In the genomic region with DNA sequence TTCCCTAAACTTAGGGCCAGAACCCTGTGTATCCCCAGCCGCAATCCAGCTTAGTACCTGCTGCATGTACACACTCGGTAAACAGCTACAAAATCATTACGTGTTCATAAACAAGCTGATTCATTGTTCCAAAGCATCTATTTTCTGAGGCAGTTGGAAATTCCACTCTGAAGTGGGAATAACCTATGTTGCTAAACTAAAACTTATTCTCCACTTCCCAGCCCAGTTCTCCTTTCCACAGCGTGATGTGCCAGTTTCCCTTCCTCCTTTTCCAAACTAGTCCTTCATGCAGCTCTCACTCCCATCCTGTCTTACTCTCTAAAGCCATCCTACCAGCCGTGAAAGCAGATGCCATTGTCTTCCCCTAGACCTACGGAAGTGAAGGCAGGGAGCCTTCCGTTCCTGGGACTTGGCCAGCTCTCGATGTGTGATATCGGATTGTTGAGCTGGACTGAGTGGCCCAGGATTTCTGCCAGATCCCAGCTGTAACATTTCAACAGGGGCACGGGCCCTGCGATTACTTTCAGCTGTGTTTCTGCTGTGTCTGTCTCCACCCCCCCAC, we compare ENCODE assay signal across 9 cellular contexts.
DNase-seq lines count a peak whose midpoint lies in the region; FAIRE-seq and TF ChIP-seq lines count a peak whose summit lies in the region.
"Had no signal": no experiment of that assay in that cellular context is flagged by ENCODE, and none has a peak within 500 bp of the region (broad histone marks: within the 10 kb centered on the region; RNA-seq: fewer than 3 reads in every experiment).

No MANE protein-coding gene starts in this region.

- H3K9me2 ChIP-seq in PC-9 (ENCODE audit: insufficient read depth), result no peaks in the 10 kb centered on the region

- no peaks in the 10 kb centered on the region for H3K9me3 Mint-ChIP-seq in progenitor cell of endocrine pancreas (ENCODE audit: low read depth)
- H3K9me3 Mint-ChIP-seq: activated CD4-positive, alpha-beta memory T cell treated with anti-CD3 and anti-CD28 coated beads, Interleukin-2, amount 10 ng/mL, durations not matched to agents 7 days and 5 days had no signal

- peaks cover 12% of the 10 kb centered on the region for H3F3A ChIP-seq in PC-9 (ENCODE audit: insufficient read depth, low read depth)

- peaks cover 15 to 26% of the 10 kb centered on the region in 2 donors for H3K4me1 ChIP-seq in duodenal mucosa (ENCODE audit: control insufficient read depth in 1 of 2, insufficient read depth in 2 of 2, low read length in 2 of 2)
- H3K4me1 ChIP-seq in thyroid gland, result peaks cover 57 to 71% of the 10 kb centered on the region in 2 donors
- peaks cover 27% of the 10 kb centered on the region for H3K4me1 ChIP-seq in PC-9 (replicated peaks; ENCODE audit: insufficient read depth)

- H3K27ac ChIP-seq in duodenal mucosa (ENCODE audit: low read depth, low read length) (peak overlapping the region; percentile 47), thyroid gland (peak overlapping the region; percentile 16 to 56 (median 46)), PC-9 (no peak overlapping the region)

- CTCF ChIA-PET in PC-9 (lab: Charles Lee), result interaction anchor here (0.6 to 0.7 kb wide), 2 partner anchors 44 to 96 kb away, joined by 3 to 8 read pairs; no protein-coding TSS in a partner anchor

- H3K9me3 ChIP-seq in duodenal mucosa (ENCODE audit: control insufficient read depth in 1 of 2, low read length in 2 of 2), result no peaks in the 10 kb centered on the region
- H3K9me3 ChIP-seq in thyroid gland, result no peaks in the 10 kb centered on the region
- no peaks in the 10 kb centered on the region for H3K9me3 ChIP-seq in PC-9 (ENCODE audit: insufficient read depth, low read depth)

- peaks cover 14% of the 10 kb centered on the region; the same call in 1 of the 2 replicates for H3K79me2 ChIP-seq in PC-9 (ENCODE audit: low read depth)

- no peak overlapping the region for H3K4me3 Mint-ChIP-seq in progenitor cell of endocrine pancreas (ENCODE audit: low read depth)
- H3K4me3 Mint-ChIP-seq: activated CD4-positive, alpha-beta memory T cell treated with anti-CD3 and anti-CD28 coated beads, Interleukin-2, amount 10 ng/mL, durations not matched to agents 7 days and 5 days had no signal

- H3K27ac Mint-ChIP-seq in progenitor cell of endocrine pancreas, result no peak overlapping the region
- H3K27ac Mint-ChIP-seq: activated CD4-positive, alpha-beta memory T cell treated with anti-CD3 and anti-CD28 coated beads, Interleukin-2, amount 10 ng/mL, durations not matched to agents 7 days and 5 days had no signal

- TF ChIP-seq POLR2A in thyroid gland (IDR thresholded peaks at IDR 0.05), result no peak

- no TSS peak for BruUV-seq in PC-9 (replicated peaks; lab: Mats Ljungman, UMichigan)

- H3K36me3 ChIP-seq in duodenal mucosa (ENCODE audit: control insufficient read depth in 1 of 2, insufficient read depth in 2 of 2, low read length in 2 of 2) (peaks cover 0 to 3% of the 10 kb centered on the region in 2 donors), thyroid gland (no peaks in the 10 kb centered on the region), PC-9 (ENCODE audit: low read depth) (0 out of 2 replicates have a peak, but pooled peaks cover 3% of the 10 kb centered on the region)

- H3K27me3 ChIP-seq in duodenal mucosa (ENCODE audit: control insufficient read depth in 1 of 2, insufficient read depth in 2 of 2, low read length in 2 of 2), result no peaks in the 10 kb centered on the region
- H3K27me3 ChIP-seq in thyroid gland, result no peaks in the 10 kb centered on the region
- no peaks in the 10 kb centered on the region for H3K27me3 ChIP-seq in PC-9 (ENCODE audit: insufficient read depth, low read depth)

- H3K36me3 Mint-ChIP-seq in progenitor cell of endocrine pancreas (ENCODE audit: insufficient read depth), result peaks cover 3% of the 10 kb centered on the region

- POLR2A ChIA-PET in PC-9 (lab: Charles Lee; ENCODE audit: unreplicated experiment), result no interaction called here

- TF ChIP-seq CTCF in thyroid gland (IDR thresholded peaks at IDR 0.05) (no peak), progenitor cell of endocrine pancreas (IDR thresholded peaks at IDR 0.05; ENCODE audit: unreplicated experiment) (no peak), PC-9 (conservative IDR thresholded peaks at IDR 0.05) (no peak)

- H3K4me3 ChIP-seq in duodenal mucosa (ENCODE audit: low read depth in 1 of 2, low read length in 2 of 2) (peak overlapping the region in 1 of 2 donors; percentile 45), thyroid gland (replicated peaks in 1 of 3) (no peak overlapping the region), PC-9 (no peak overlapping the region)

- H3K27me3 Mint-ChIP-seq in progenitor cell of endocrine pancreas, result no peaks in the 10 kb centered on the region
- H3K27me3 Mint-ChIP-seq: activated CD4-positive, alpha-beta memory T cell treated with anti-CD3 and anti-CD28 coated beads, Interleukin-2, amount 10 ng/mL, durations not matched to agents 7 days and 5 days had no signal

- peaks cover 8% of the 10 kb centered on the region for H3K4me1 Mint-ChIP-seq in progenitor cell of endocrine pancreas (ENCODE audit: low read depth)
- H3K4me1 Mint-ChIP-seq: activated CD4-positive, alpha-beta memory T cell treated with anti-CD3 and anti-CD28 coated beads, Interleukin-2, amount 10 ng/mL, durations not matched to agents 7 days and 5 days had no signal

- WGBS in thyroid gland, 2 donors, result 24 to 31% methylated on average over 11 of the region's 11 CpGs

- no peak overlapping the region for H2AFZ ChIP-seq in PC-9

- H3K4me2 ChIP-seq in PC-9, result no peak overlapping the region

- intact Hi-C loops in thyroid gland (cut with DNase I), result no loop called here
- intact Hi-C loops in PC-9 (cut with micrococcal nuclease; ENCODE audit: unreplicated experiment), result no loop called here

- DNase-seq in NCI-H460 (ENCODE audit: extremely low read depth, low read depth) (peak; percentile 36), medulla oblongata (ENCODE audit: extremely low spot score) (peak; percentile 37), thyroid gland (peak; percentile 83 to 90), RCC 7860 (ENCODE audit: low spot score) (no peak), progenitor cell of endocrine pancreas (ENCODE audit: low spot score, unreplicated experiment) (no peak), PC-9 (no peak), HUDEP-2 (lab: John Stamatoyannopoulos, UW; ENCODE audit: unreplicated experiment in 76 of 76) (no peak)
- DNase-seq: activated CD4-positive, alpha-beta memory T cell treated with anti-CD3 and anti-CD28 coated beads, Interleukin-2, amount 10 ng/mL, durations not matched to agents 7 days and 5 days had no signal

- FAIRE-seq in RCC 7860 (lab: Jason Lieb, UNC), result no peak

- no peaks in the 10 kb centered on the region for H4K20me1 ChIP-seq in PC-9 (ENCODE audit: insufficient read depth)

- no peak overlapping the region for H3K9ac ChIP-seq in duodenal mucosa (ENCODE audit: low read depth in 1 of 2, low read length in 2 of 2)

Comparison
In these comparisons a context has a peak if more than half of its experiments do, and no peak if none do; other contexts are left out.
1. DNase-seq: peak in NCI-H460 (single experiment), medulla oblongata (single experiment) and thyroid gland (2 of 2); none in RCC 7860 (single experiment), progenitor cell of endocrine pancreas (single experiment), PC-9 (0 of 2) and HUDEP-2 (0 of 76).